2 cellular contexts compared by ENCODE assay signal in genomic region chr5:139593716-139594319, GRCh38.
TF ChIP-seq lines count a peak whose summit lies in the region.

No MANE protein-coding gene starts in this region.

TF ChIP-seq in SK-N-SH, 30 proteins besides CTCF, POLR2A, EP300 and RAD21 (continued from another document):
- TF ChIP-seq TEAD4 (IDR thresholded peaks at IDR 0.05; ENCODE audit: borderline replicate concordance, insufficient read depth) (no peak), FOSL2 (IDR thresholded peaks at IDR 0.05; ENCODE audit: borderline replicate concordance, low read depth) (peak; percentile 31; the same call in 1 of the 2 replicates)

TF ChIP-seq in SK-N-SH treated with all-trans-retinoic acid at 6 μM for 48 hours, 23 proteins besides CTCF, POLR2A, EP300 and RAD21 (continued from another document):
- TF ChIP-seq CREB5 (CRISPR knock-in tag; IDR thresholded peaks at IDR 0.05; ENCODE audit: low read depth), result no peak
- TF ChIP-seq CSDC2 (CRISPR knock-in tag; IDR thresholded peaks at IDR 0.05), result no peak
- TF ChIP-seq ISL1 (CRISPR knock-in tag; IDR thresholded peaks at IDR 0.05), result no peak
- TF ChIP-seq TOX (CRISPR knock-in tag; IDR thresholded peaks at IDR 0.05; ENCODE audit: borderline replicate concordance), result no peak
- TF ChIP-seq PATZ1 (CRISPR knock-in tag; IDR thresholded peaks at IDR 0.05; ENCODE audit: borderline replicate concordance), result no peak
- TF ChIP-seq ZC3H10 (CRISPR knock-in tag; IDR thresholded peaks at IDR 0.05), result no peak
- no peak for TF ChIP-seq BACH2 (CRISPR knock-in tag; IDR thresholded peaks at IDR 0.05; ENCODE audit: borderline replicate concordance)
- TF ChIP-seq TCF4 (CRISPR knock-in tag; IDR thresholded peaks at IDR 0.05; ENCODE audit: borderline replicate concordance), result no peak
- TF ChIP-seq PPARA (CRISPR knock-in tag; IDR thresholded peaks at IDR 0.05; ENCODE audit: borderline replicate concordance), result no peak
